ENCODE assay signal across 13 cellular contexts in genomic region chr17:61247438-61247837, GRCh38.
A peak's percentile ranks its signal among the peaks of the same experiment; 100 is the strongest.
DNase-seq lines count a peak whose midpoint lies in the region; ATAC-seq and TF ChIP-seq lines count a peak whose summit lies in the region.
"Had no signal": no experiment of that assay in that cellular context is flagged by ENCODE, and none has a peak within 500 bp of the region (broad histone marks: within the 10 kb centered on the region; RNA-seq: fewer than 3 reads in every experiment).

No MANE protein-coding gene starts in this region.

- 75 to 81% methylated on average over 3 of the region's 3 CpGs for WGBS in heart right ventricle, 2 donors
- no CpG with 5 or more reads among the region's 3 CpGs for WGBS in H9 (ENCODE audit: extremely low coverage, insufficient read length, low lambda C conversion rate)

- no peak overlapping the region for H3K9ac ChIP-seq in neural progenitor cell
- H3K9ac ChIP-seq in H9 (ENCODE audit: extremely low read depth, insufficient read length, low read length) = no peak overlapping the region

- peaks cover 0 to 54% (median 37%) of the 10 kb centered on the region in 9 donors for H3K4me1 ChIP-seq in heart right ventricle
- peaks cover 4% of the 10 kb centered on the region for H3K4me1 ChIP-seq in neural progenitor cell
- peaks cover 6% of the 10 kb centered on the region; the same call in 1 of the 2 replicates for H3K4me1 ChIP-seq in H9 (ENCODE audit: insufficient read depth, low read length)

- H2AFZ ChIP-seq in neural progenitor cell (replicated peaks) (no peak overlapping the region), H9 (ENCODE audit: low read length) (no peak overlapping the region)

- peak; percentile 85 for DNase-seq in A172 (ENCODE audit: low spot score)
- peak; percentile 64 for DNase-seq in HCEC 1CT
- DNase-seq in T1000 (lab: John Stamatoyannopoulos, UW) = peak; percentile 36
- peak in 1 of 2 donors; percentile 38 for DNase-seq in heart right ventricle
- DNase-seq in neural progenitor cell (ENCODE audit: low spot score) = no peak
- DNase-seq in activated CD4-positive, alpha-beta memory T cell treated with anti-CD3 and anti-CD28 coated beads, Interleukin-2, amount 10 ng/mL, durations not matched to agents 7 days and 5 days = no peak
- no peak for DNase-seq in H9
- DNase-seq: activated T-cell treated with anti-CD3 and anti-CD28 coated beads, Interleukin-2, amount 50 U/mL, for 4 hours; CD4-positive, alpha-beta memory T cell; NK-92 treated with Interleukin-12 subunit alpha and Interleukin-12 subunit beta, amount 100 ng/mL, for 24 hours had no signal

- H3K79me1 ChIP-seq in H9 (ENCODE audit: insufficient read depth, low read depth, low read length, poor library complexity, severe bottlenecking) = no peaks in the 10 kb centered on the region

- ATAC-seq in heart right ventricle = peak in 2 of 8 donors; percentile 13 to 34
- no peak for ATAC-seq in GM21367 (IDR thresholded peaks at IDR 0.05; ENCODE audit: unreplicated experiment)
- ATAC-seq: activated T-cell treated with anti-CD3 and anti-CD28 coated beads, Interleukin-2, amount 50 U/mL, for 4 hours; stimulated activated memory B cell treated with anti-CD40 and anti-IgM and Interleukin-4, amounts not matched to agents 10 μg/mL and 1 μg/mL and 100 μg/mL, for 72 hours had no signal

- no peak overlapping the region for H3K18ac ChIP-seq in H9 (ENCODE audit: insufficient read length, low read depth, low read length)

- H3K14ac ChIP-seq in H9 (ENCODE audit: insufficient read depth, low read length) = no peak overlapping the region

- POLR2A ChIA-PET in activated CD4-positive, alpha-beta memory T cell treated with anti-CD3 and anti-CD28 coated beads, Interleukin-2, amount 10 ng/mL, durations not matched to agents 7 days and 5 days (lab: Charles Lee) = no interaction called here

- H3K23me2 ChIP-seq in H9 (ENCODE audit: insufficient read length, low read depth, low read length, poor library complexity, severe bottlenecking) = no peaks in the 10 kb centered on the region

- H3K4me1 Mint-ChIP-seq in neural progenitor cell (peaks cover 8% of the 10 kb centered on the region), H9 (peaks cover 24 to 29% of the 10 kb centered on the region in 2 experiments)
- H3K4me1 Mint-ChIP-seq in activated CD4-positive, alpha-beta memory T cell treated with anti-CD3 and anti-CD28 coated beads, Interleukin-2, amount 10 ng/mL, durations not matched to agents 7 days and 5 days = peaks cover 12% of the 10 kb centered on the region

- H3K27me3 ChIP-seq in heart right ventricle (no peaks in the 10 kb centered on the region), neural progenitor cell (no peaks in the 10 kb centered on the region), H9 (ENCODE audit: insufficient read depth, low read length) (no peaks in the 10 kb centered on the region)

- H2BK12ac ChIP-seq in H9 (ENCODE audit: insufficient read length, low read depth, low read length) = no peak overlapping the region

- H3T11ph ChIP-seq in H9 (ENCODE audit: low read length) = no peak overlapping the region

- no peak overlapping the region for H3K4ac ChIP-seq in H9 (ENCODE audit: low read depth, low read length)

- H3K36me3 Mint-ChIP-seq in neural progenitor cell = no peaks in the 10 kb centered on the region
- H3K36me3 Mint-ChIP-seq in activated CD4-positive, alpha-beta memory T cell treated with anti-CD3 and anti-CD28 coated beads, Interleukin-2, amount 10 ng/mL, durations not matched to agents 7 days and 5 days (ENCODE audit: low read depth) = no peaks in the 10 kb centered on the region
- peaks cover 0 to 6% (median 0%) of the 10 kb centered on the region in 3 experiments; a peak in 2 of 7 replicates for H3K36me3 Mint-ChIP-seq in H9 (ENCODE audit: insufficient read depth in 1 of 3, low read depth in 3 of 3)
- H3K36me3 Mint-ChIP-seq: CD4-positive, alpha-beta memory T cell; stimulated activated memory B cell treated with anti-CD40 and anti-IgM and Interleukin-4, amounts not matched to agents 10 μg/mL and 1 μg/mL and 100 μg/mL, for 72 hours had no signal

- H3K27me3 Mint-ChIP-seq in neural progenitor cell (ENCODE audit: insufficient read depth, low read depth) (no peaks in the 10 kb centered on the region), H9 (ENCODE audit: low read depth) (no peaks in the 10 kb centered on the region)
- no peaks in the 10 kb centered on the region for H3K27me3 Mint-ChIP-seq in activated CD4-positive, alpha-beta memory T cell treated with anti-CD3 and anti-CD28 coated beads, Interleukin-2, amount 10 ng/mL, durations not matched to agents 7 days and 5 days
- H3K27me3 Mint-ChIP-seq: CD4-positive, alpha-beta memory T cell; stimulated activated memory B cell treated with anti-CD40 and anti-IgM and Interleukin-4, amounts not matched to agents 10 μg/mL and 1 μg/mL and 100 μg/mL, for 72 hours had no signal

- H4K20me1 ChIP-seq in neural progenitor cell (ENCODE audit: low read depth) = no peaks in the 10 kb centered on the region
- no peaks in the 10 kb centered on the region for H4K20me1 ChIP-seq in H9 (ENCODE audit: control insufficient read depth, insufficient read depth, insufficient read length)

- H3K27ac ChIP-seq in heart right ventricle (peak overlapping the region in 8 of 10 donors; percentile 31 to 86 (median 72)), neural progenitor cell (no peak overlapping the region), H9 (ENCODE audit: insufficient read length, low read depth, low read length) (no peak overlapping the region)

- CTCF ChIA-PET in activated CD4-positive, alpha-beta memory T cell treated with anti-CD3 and anti-CD28 coated beads, Interleukin-2, amount 10 ng/mL, durations not matched to agents 7 days and 5 days (lab: Charles Lee) = no interaction called here

- H2AK5ac ChIP-seq in H9 (ENCODE audit: insufficient read length, low read length) = no peak overlapping the region

- peaks cover 4% of the 10 kb centered on the region for H3F3A ChIP-seq in neural progenitor cell (ENCODE audit: low read depth)

- H2BK120ac ChIP-seq in H9 (ENCODE audit: low read depth, low read length, poor library complexity, severe bottlenecking) = no peak overlapping the region

- H3K9me3 ChIP-seq in heart right ventricle = no peaks in the 10 kb centered on the region
- no peaks in the 10 kb centered on the region for H3K9me3 ChIP-seq in neural progenitor cell (ENCODE audit: low read depth)
- H3K9me3 ChIP-seq in H9 (ENCODE audit: control insufficient read depth, low read depth, low read length) = no peaks in the 10 kb centered on the region

- no peak overlapping the region for H4K8ac ChIP-seq in H9 (replicated peaks; ENCODE audit: insufficient read length, low read depth, low read length)

- no peak overlapping the region for H3K23ac ChIP-seq in H9 (ENCODE audit: insufficient read length, low read depth, low read length)

- H3K36me3 ChIP-seq in heart right ventricle (no peaks in the 10 kb centered on the region), neural progenitor cell (no peaks in the 10 kb centered on the region)

- H3K4me2 ChIP-seq in neural progenitor cell (no peak overlapping the region), H9 (ENCODE audit: insufficient read depth, insufficient read length, low read length) (no peak overlapping the region)

- intact Hi-C loops in heart right ventricle (cut with DNase I) = loop anchor here in 1 of 10 donors (5.0 kb wide), 1 partner anchor 40 kb away; no protein-coding TSS in a partner anchor

- H4K5ac ChIP-seq in H9 (ENCODE audit: insufficient read length, low read depth, low read length) = no peak overlapping the region

- TF ChIP-seq CTCF in heart right ventricle (IDR thresholded peaks at IDR 0.05) (no peak), neural progenitor cell (IDR thresholded peaks at IDR 0.05) (no peak), H9 (conservative IDR thresholded peaks at IDR 0.05) (no peak)

- H3K4me3 Mint-ChIP-seq in neural progenitor cell (no peak overlapping the region), H9 (no peak overlapping the region)
- no peak overlapping the region for H3K4me3 Mint-ChIP-seq in activated CD4-positive, alpha-beta memory T cell treated with anti-CD3 and anti-CD28 coated beads, Interleukin-2, amount 10 ng/mL, durations not matched to agents 7 days and 5 days
- H3K4me3 Mint-ChIP-seq: activated T-cell treated with anti-CD3 and anti-CD28 coated beads, Interleukin-2, amount 50 U/mL, for 4 hours; CD4-positive, alpha-beta memory T cell; stimulated activated memory B cell treated with anti-CD40 and anti-IgM and Interleukin-4, amounts not matched to agents 10 μg/mL and 1 μg/mL and 100 μg/mL, for 72 hours had no signal

- H3K79me2 ChIP-seq in neural progenitor cell (ENCODE audit: low read depth) (no peaks in the 10 kb centered on the region), H9 (ENCODE audit: insufficient read depth, low read length) (no peaks in the 10 kb centered on the region)

- H4K91ac ChIP-seq in H9 (ENCODE audit: insufficient read length, low read depth, low read length) = no peak overlapping the region

- no peak overlapping the region for H3K56ac ChIP-seq in H9 (ENCODE audit: insufficient read length, low read depth, low read length)

- H3K4me3 ChIP-seq in heart right ventricle (no peak overlapping the region), neural progenitor cell (no peak overlapping the region)
- H3K4me3 ChIP-seq: skin epidermis had no signal

- no peaks in the 10 kb centered on the region for H3K9me3 Mint-ChIP-seq in neural progenitor cell
- no peaks in the 10 kb centered on the region for H3K9me3 Mint-ChIP-seq in activated CD4-positive, alpha-beta memory T cell treated with anti-CD3 and anti-CD28 coated beads, Interleukin-2, amount 10 ng/mL, durations not matched to agents 7 days and 5 days
- H3K9me3 Mint-ChIP-seq in H9 = no peaks in the 10 kb centered on the region; a peak in 1 of 5 replicates
- H3K9me3 Mint-ChIP-seq: activated T-cell treated with anti-CD3 and anti-CD28 coated beads, Interleukin-2, amount 50 U/mL, for 4 hours; CD4-positive, alpha-beta memory T cell; stimulated activated memory B cell treated with anti-CD40 and anti-IgM and Interleukin-4, amounts not matched to agents 10 μg/mL and 1 μg/mL and 100 μg/mL, for 72 hours had no signal

- H3K27ac Mint-ChIP-seq in neural progenitor cell = no peak overlapping the region
- H3K27ac Mint-ChIP-seq in activated CD4-positive, alpha-beta memory T cell treated with anti-CD3 and anti-CD28 coated beads, Interleukin-2, amount 10 ng/mL, durations not matched to agents 7 days and 5 days = no peak overlapping the region
- no peak overlapping the region for H3K27ac Mint-ChIP-seq in H9
- H3K27ac Mint-ChIP-seq: CD4-positive, alpha-beta memory T cell; stimulated activated memory B cell treated with anti-CD40 and anti-IgM and Interleukin-4, amounts not matched to agents 10 μg/mL and 1 μg/mL and 100 μg/mL, for 72 hours had no signal

- H2BK15ac ChIP-seq in H9 (ENCODE audit: low read depth, low read length) = no peak overlapping the region

- H2BK20ac ChIP-seq in H9 (ENCODE audit: low read depth, low read length, poor library complexity, severe bottlenecking) = no peak overlapping the region

- H2BK5ac ChIP-seq in H9 (ENCODE audit: insufficient read length, low read length) = no peak overlapping the region

Comparison
In these comparisons a context has a peak if more than half of its experiments do, and no peak if none do; other contexts are left out.
1. DNase-seq: peak in A172 (single experiment), HCEC 1CT (single experiment) and T1000 (single experiment); none in neural progenitor cell (single experiment), activated CD4-positive, alpha-beta memory T cell treated with anti-CD3 and anti-CD28 coated beads, Interleukin-2, amount 10 ng/mL, durations not matched to agents 7 days and 5 days (single experiment) and H9 (single experiment).
2. H3K27ac ChIP-seq: peak in heart right ventricle (8 of 10); none in neural progenitor cell (single experiment) and H9 (single experiment).